27 cellular contexts compared by ENCODE assay signal in the genomic region with DNA sequence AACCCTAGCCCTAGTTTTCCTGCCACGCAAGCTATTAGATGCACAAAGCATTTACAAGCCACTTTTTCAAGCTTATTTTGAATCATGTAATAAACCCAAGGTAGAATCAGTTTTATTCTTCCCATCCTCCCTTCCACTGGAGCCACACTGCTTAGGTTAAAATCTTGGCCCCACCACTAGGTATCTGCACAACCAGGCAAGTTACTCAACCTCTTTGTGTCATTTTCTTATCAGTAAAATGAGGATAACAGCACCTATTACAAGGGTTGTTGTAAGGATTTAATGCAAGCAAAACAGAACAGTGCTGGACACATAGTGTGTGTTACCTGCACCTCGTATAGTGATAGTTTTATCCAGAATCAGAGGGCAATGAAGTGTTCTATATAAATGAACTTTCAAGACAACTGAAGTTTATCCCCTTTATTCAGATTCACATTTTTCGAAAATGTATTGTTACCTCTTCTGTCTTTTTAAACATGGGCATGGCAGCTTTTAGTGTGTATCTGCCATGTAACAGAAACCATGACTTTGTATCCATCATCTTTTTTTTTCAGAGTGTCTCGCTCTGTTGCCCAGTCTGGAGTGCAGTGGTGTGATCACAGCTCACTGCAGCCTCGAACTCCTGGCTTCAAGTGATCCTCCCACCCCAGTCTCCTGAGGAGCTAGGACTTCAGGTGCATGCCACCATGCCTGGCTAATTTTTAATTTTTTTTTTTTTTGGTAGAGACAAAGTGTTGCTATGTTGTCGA. TPM values are rescaled to one million over a fixed set of nuclear protein-coding genes. Genes with fewer than 3 reads are reported as not detected.
"Had no signal": no experiment of that assay in that cellular context is flagged by ENCODE, and none has a peak within 500 bp of the region (broad histone marks: within the 10 kb centered on the region; RNA-seq: fewer than 3 reads in every experiment).

No MANE protein-coding gene starts in this region.

- H3K4me3 Mint-ChIP-seq: activated CD4-positive, alpha-beta memory T cell treated with anti-CD3 and anti-CD28 coated beads for 36 hours; activated CD4-positive, alpha-beta T cell treated with anti-CD3 and anti-CD28 coated beads, Interleukin-2, amount 10 ng/mL, durations not matched to agents 24 days and 14 days; activated CD8-positive, alpha-beta memory T cell treated with anti-CD3 and anti-CD28 coated beads, Interleukin-2, amount 10 ng/mL, durations not matched to agents 7 days and 5 days; activated CD8-positive, alpha-beta T cell treated with anti-CD3 and anti-CD28 coated beads, Interleukin-2, amount 10 ng/mL, durations not matched to agents 7 days and 5 days; activated naive CD4-positive, alpha-beta T cell treated with anti-CD3 and anti-CD28 coated beads, Interleukin-2, amount 10 ng/mL, durations not matched to agents 7 days and 5 days; activated naive CD8-positive, alpha-beta T cell treated with anti-CD3 and anti-CD28 coated beads, Interleukin-2, amount 10 ng/mL, durations not matched to agents 7 days and 5 days; activated T-cell treated with anti-CD3 and anti-CD28 coated beads, Interleukin-2, amount 50 U/mL, for 24 hours; activated T-cell treated with anti-CD3 and anti-CD28 coated beads, Interleukin-2, amount 50 U/mL, for 72 hours; brain; effector memory CD8-positive, alpha-beta T cell; T-cell; T-helper 1 cell treated with Interleukin-12 subunit alpha and Interleukin-12 subunit beta and Interleukin-4 antibody, amounts not matched to agents 30 μg/mL and 1 μg/mL, for 36 hours had no signal

- H3K9me3 Mint-ChIP-seq: activated CD4-positive, alpha-beta memory T cell treated with anti-CD3 and anti-CD28 coated beads for 36 hours; activated CD4-positive, alpha-beta T cell treated with anti-CD3 and anti-CD28 coated beads, Interleukin-2, amount 10 ng/mL, durations not matched to agents 24 days and 14 days; activated naive CD4-positive, alpha-beta T cell treated with anti-CD3 and anti-CD28 coated beads, Interleukin-2, amount 10 ng/mL, durations not matched to agents 7 days and 5 days; activated naive CD4-positive, alpha-beta T cell treated with anti-CD3 and anti-CD28 coated beads, Interleukin-2, amount 50 U/mL, for 72 hours; activated naive CD8-positive, alpha-beta T cell treated with anti-CD3 and anti-CD28 coated beads, Interleukin-2, amount 10 ng/mL, durations not matched to agents 7 days and 5 days; activated T-cell treated with anti-CD3 and anti-CD28 coated beads, Interleukin-2, amount 50 U/mL, for 24 hours; activated T-cell treated with anti-CD3 and anti-CD28 coated beads, Interleukin-2, amount 50 U/mL, for 72 hours; effector memory CD8-positive, alpha-beta T cell; T-cell; T-helper 1 cell treated with Interleukin-12 subunit alpha and Interleukin-12 subunit beta and Interleukin-4 antibody, amounts not matched to agents 30 μg/mL and 1 μg/mL, for 36 hours had no signal

- DNase-seq: activated CD4-positive, alpha-beta memory T cell treated with anti-CD3 and anti-CD28 coated beads for 36 hours; activated CD4-positive, alpha-beta T cell treated with anti-CD3 and anti-CD28 coated beads for 1 hour; activated CD4-positive, alpha-beta T cell treated with anti-CD3 and anti-CD28 coated beads, Interleukin-2, amount 10 ng/mL, durations not matched to agents 24 days and 14 days; activated CD8-positive, alpha-beta memory T cell treated with anti-CD3 and anti-CD28 coated beads, Interleukin-2, amount 10 ng/mL, durations not matched to agents 7 days and 5 days; activated CD8-positive, alpha-beta memory T cell treated with anti-CD3 and anti-CD28 coated beads, Interleukin-2, amount 50 U/mL, for 4 hours; activated CD8-positive, alpha-beta T cell treated with anti-CD3 and anti-CD28 coated beads, Interleukin-2, amount 10 ng/mL, durations not matched to agents 7 days and 5 days; activated gamma-delta T cell; activated naive CD4-positive, alpha-beta T cell; activated naive CD4-positive, alpha-beta T cell treated with anti-CD3 and anti-CD28 coated beads, Interleukin-2, amount 10 ng/mL, durations not matched to agents 7 days and 5 days; activated naive CD8-positive, alpha-beta T cell treated with anti-CD3 and anti-CD28 coated beads, Interleukin-2, amount 10 ng/mL, durations not matched to agents 7 days and 5 days; activated T-cell treated with anti-CD3 and anti-CD28 coated beads, Interleukin-2, amount 50 U/mL, for 24 hours; activated T-cell treated with anti-CD3 and anti-CD28 coated beads, Interleukin-2, amount 50 U/mL, for 72 hours; cortex of kidney; dermis blood vessel endothelial cell; effector CD4-positive, alpha-beta T cell; effector memory CD8-positive, alpha-beta T cell; foreskin keratinocyte; gastrocnemius medialis; glutamatergic neuron; heart left ventricle; SW 1271; T-cell had no signal

- H3K36me3 Mint-ChIP-seq: activated CD4-positive, alpha-beta memory T cell treated with anti-CD3 and anti-CD28 coated beads for 36 hours; activated CD8-positive, alpha-beta memory T cell treated with anti-CD3 and anti-CD28 coated beads, Interleukin-2, amount 10 ng/mL, durations not matched to agents 7 days and 5 days; activated naive CD4-positive, alpha-beta T cell treated with anti-CD3 and anti-CD28 coated beads, Interleukin-2, amount 10 ng/mL, durations not matched to agents 7 days and 5 days; brain had no signal

- ATAC-seq: activated CD8-positive, alpha-beta memory T cell treated with anti-CD3 and anti-CD28 coated beads, Interleukin-2, amount 10 ng/mL, durations not matched to agents 7 days and 5 days; activated CD8-positive, alpha-beta T cell treated with anti-CD3 and anti-CD28 coated beads, Interleukin-2, amount 10 ng/mL, durations not matched to agents 7 days and 5 days; activated naive CD4-positive, alpha-beta T cell treated with anti-CD3 and anti-CD28 coated beads, Interleukin-2, amount 50 U/mL, for 72 hours; activated T-cell treated with anti-CD3 and anti-CD28 coated beads, Interleukin-2, amount 50 U/mL, for 72 hours; effector memory CD8-positive, alpha-beta T cell; foreskin keratinocyte; gastrocnemius medialis; heart left ventricle; T-cell had no signal

- H3K4me1 Mint-ChIP-seq: activated CD4-positive, alpha-beta T cell treated with anti-CD3 and anti-CD28 coated beads, Interleukin-2, amount 10 ng/mL, durations not matched to agents 24 days and 14 days; activated naive CD4-positive, alpha-beta T cell treated with anti-CD3 and anti-CD28 coated beads, Interleukin-2, amount 10 ng/mL, durations not matched to agents 7 days and 5 days; brain had no signal

- H3K27ac Mint-ChIP-seq: activated CD4-positive, alpha-beta memory T cell treated with anti-CD3 and anti-CD28 coated beads for 36 hours; activated CD4-positive, alpha-beta T cell treated with anti-CD3 and anti-CD28 coated beads, Interleukin-2, amount 10 ng/mL, durations not matched to agents 24 days and 14 days; activated CD8-positive, alpha-beta memory T cell treated with anti-CD3 and anti-CD28 coated beads, Interleukin-2, amount 10 ng/mL, durations not matched to agents 7 days and 5 days; activated CD8-positive, alpha-beta T cell treated with anti-CD3 and anti-CD28 coated beads, Interleukin-2, amount 10 ng/mL, durations not matched to agents 7 days and 5 days; activated naive CD4-positive, alpha-beta T cell treated with anti-CD3 and anti-CD28 coated beads, Interleukin-2, amount 10 ng/mL, durations not matched to agents 7 days and 5 days; activated naive CD8-positive, alpha-beta T cell treated with anti-CD3 and anti-CD28 coated beads, Interleukin-2, amount 10 ng/mL, durations not matched to agents 7 days and 5 days; activated T-cell treated with anti-CD3 and anti-CD28 coated beads, Interleukin-2, amount 50 U/mL, for 24 hours; brain; T-cell; T-helper 1 cell treated with Interleukin-12 subunit alpha and Interleukin-12 subunit beta and Interleukin-4 antibody, amounts not matched to agents 30 μg/mL and 1 μg/mL, for 36 hours had no signal

- H3K9me3 ChIP-seq: ascending aorta, esophagus muscularis mucosa, gastrocnemius medialis, heart left ventricle had no signal

RNA-seq across cellular contexts. Expression of a gene that starts 17.2 kb away (rescaled TPM):
- total RNA-seq: activated CD8-positive, alpha-beta T cell treated with anti-CD3 and anti-CD28 coated beads, Interleukin-2, amount 10 ng/mL, durations not matched to agents 7 days and 5 days; activated naive CD8-positive, alpha-beta T cell treated with anti-CD3 and anti-CD28 coated beads, Interleukin-2, amount 10 ng/mL, durations not matched to agents 7 days and 5 days; ascending aorta had no signal
